Comparison of ENCODE assay signal across 9 cellular contexts in genomic region chr6:16688984-16689636, GRCh38.
DNase-seq lines count a peak whose midpoint lies in the region; ATAC-seq and TF ChIP-seq lines count a peak whose summit lies in the region.
"Had no signal": no experiment of that assay in that cellular context is flagged by ENCODE, and none has a peak within 500 bp of the region (broad histone marks: within the 10 kb centered on the region; RNA-seq: fewer than 3 reads in every experiment).

No MANE protein-coding gene starts in this region.

- ATAC-seq in natural killer cell treated with Interleukin-12 subunit alpha and Interleukin-12 subunit beta and Interleukin-15 and Interleukin-18, amount 100 ng/mL, for 72 hours = no peak
- ATAC-seq in natural killer cell (no peak), T-helper 17 cell (no peak), GM19395 (IDR thresholded peaks at IDR 0.05; ENCODE audit: unreplicated experiment) (no peak)

- DNase-seq in natural killer cell treated with Interleukin-12 subunit alpha and Interleukin-12 subunit beta and Interleukin-15 and Interleukin-18, amount 100 ng/mL, for 72 hours (ENCODE audit: low spot score) = no peak
- DNase-seq in natural killer cell (no peak), T-helper 17 cell (no peak), fibroblast of peridontal ligament (ENCODE audit: extremely low read depth) (peak; percentile 84), type B pancreatic cell (ENCODE audit: extremely low spot score, unreplicated experiment) (no peak), UCSD-AML1 (lab: John Stamatoyannopoulos, UW; ENCODE audit: unreplicated experiment) (no peak), NCI-H1105 treated with DMSO at 0.1 percent for 48 hours (lab: John Stamatoyannopoulos, UW) (no peak)
- DNase-seq: activated CD8-positive, alpha-beta memory T cell treated with anti-CD3 and anti-CD28 coated beads, Interleukin-2, amount 50 U/mL, for 48 hours had no signal

- H3K9me3 ChIP-seq in T-helper 17 cell (ENCODE audit: control insufficient read depth, low read length, poor library complexity, severe bottlenecking) = no peaks in the 10 kb centered on the region

- TF ChIP-seq CTCF in natural killer cell (IDR thresholded peaks at IDR 0.05) (no peak), type B pancreatic cell (conservative IDR thresholded peaks at IDR 0.05) (no peak)

- H3K36me3 Mint-ChIP-seq in natural killer cell treated with Interleukin-12 subunit alpha and Interleukin-12 subunit beta and Interleukin-15 and Interleukin-18, amount 100 ng/mL, for 72 hours = peaks cover 6% of the 10 kb centered on the region
- H3K36me3 Mint-ChIP-seq in natural killer cell (no peaks in the 10 kb centered on the region), T-helper 17 cell (ENCODE audit: low read depth) (no peaks in the 10 kb centered on the region), type B pancreatic cell (no peaks in the 10 kb centered on the region)

- H3K4me3 Mint-ChIP-seq in natural killer cell treated with Interleukin-12 subunit alpha and Interleukin-12 subunit beta and Interleukin-15 and Interleukin-18, amount 100 ng/mL, for 72 hours = no peak overlapping the region
- no peak overlapping the region for H3K4me3 Mint-ChIP-seq in natural killer cell
- no peak overlapping the region for H3K4me3 Mint-ChIP-seq in T-helper 17 cell
- no peak overlapping the region for H3K4me3 Mint-ChIP-seq in type B pancreatic cell

- peaks cover 67 to 76% of the 10 kb centered on the region in 2 donors for H3K4me1 Mint-ChIP-seq in natural killer cell treated with Interleukin-12 subunit alpha and Interleukin-12 subunit beta and Interleukin-15 and Interleukin-18, amount 100 ng/mL, for 72 hours (ENCODE audit: low read depth in 2 of 2)
- H3K4me1 Mint-ChIP-seq in natural killer cell (peaks cover 20 to 53% of the 10 kb centered on the region in 2 donors), T-helper 17 cell (peaks cover 41% of the 10 kb centered on the region), type B pancreatic cell (ENCODE audit: unreplicated experiment) (peaks cover 3% of the 10 kb centered on the region)

- no peaks in the 10 kb centered on the region for H3K27me3 Mint-ChIP-seq in natural killer cell treated with Interleukin-12 subunit alpha and Interleukin-12 subunit beta and Interleukin-15 and Interleukin-18, amount 100 ng/mL, for 72 hours
- no peaks in the 10 kb centered on the region for H3K27me3 Mint-ChIP-seq in natural killer cell (ENCODE audit: low read depth in 2 of 2)
- no peaks in the 10 kb centered on the region for H3K27me3 Mint-ChIP-seq in T-helper 17 cell
- H3K27me3 Mint-ChIP-seq in type B pancreatic cell = no peaks in the 10 kb centered on the region

- H3K27ac Mint-ChIP-seq in natural killer cell treated with Interleukin-12 subunit alpha and Interleukin-12 subunit beta and Interleukin-15 and Interleukin-18, amount 100 ng/mL, for 72 hours = peak overlapping the region; percentile 83 to 88
- H3K27ac Mint-ChIP-seq in natural killer cell = peak overlapping the region in 1 of 2 donors; percentile 11
- peak overlapping the region; percentile 94 for H3K27ac Mint-ChIP-seq in T-helper 17 cell
- H3K27ac Mint-ChIP-seq in type B pancreatic cell = peak overlapping the region; percentile 10

- no peaks in the 10 kb centered on the region for H3K9me3 Mint-ChIP-seq in natural killer cell treated with Interleukin-12 subunit alpha and Interleukin-12 subunit beta and Interleukin-15 and Interleukin-18, amount 100 ng/mL, for 72 hours
- no peaks in the 10 kb centered on the region for H3K9me3 Mint-ChIP-seq in natural killer cell
- no peaks in the 10 kb centered on the region for H3K9me3 Mint-ChIP-seq in type B pancreatic cell

- intact Hi-C loops in natural killer cell (cut with micrococcal nuclease) = no loop called here
